Comparison of ENCODE assay signal across 8 cellular contexts in the genomic region with DNA sequence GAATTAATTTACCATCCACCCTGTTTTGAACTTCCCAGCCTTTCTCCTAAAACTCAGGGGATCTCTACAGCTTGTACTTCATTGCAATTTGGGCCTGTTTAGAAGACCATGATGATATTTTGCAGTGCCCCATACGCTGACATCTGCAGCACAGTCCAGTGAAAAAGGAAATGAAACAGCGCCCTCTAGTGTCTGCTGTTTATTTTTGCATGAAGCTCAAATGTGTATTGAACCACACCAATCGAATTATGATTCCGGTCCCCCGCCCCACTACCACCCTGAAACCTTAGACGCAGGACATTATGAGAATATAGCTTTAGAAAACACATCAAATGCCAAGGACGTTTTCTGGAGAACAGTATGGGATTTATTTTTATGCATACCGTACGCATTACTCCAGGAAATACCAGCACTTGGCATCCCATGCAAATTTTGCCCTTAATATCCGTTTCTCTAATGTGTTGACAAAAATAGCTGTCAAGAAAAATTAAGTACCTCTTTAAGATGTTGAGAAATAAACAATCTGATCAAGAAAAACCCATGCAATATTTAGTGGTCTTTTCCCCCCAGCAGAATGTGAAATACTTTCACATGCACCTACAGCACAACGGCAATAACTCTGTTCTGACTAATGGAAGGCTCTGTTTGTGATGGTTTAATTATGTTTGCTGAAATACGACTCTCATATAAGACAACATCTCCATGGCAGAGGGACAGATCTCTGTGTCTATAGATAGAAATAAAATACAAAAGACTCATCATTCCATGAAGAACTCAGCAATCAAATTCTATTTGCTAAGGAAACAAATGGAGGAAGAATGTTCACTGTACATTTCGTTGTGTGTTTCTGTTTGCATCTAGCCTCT.
A peak's percentile ranks its signal among the peaks of the same experiment; 100 is the strongest.
DNase-seq lines count a peak whose midpoint lies in the region; ATAC-seq and TF ChIP-seq lines count a peak whose summit lies in the region.

No MANE protein-coding gene starts in this region.

- no peak overlapping the region for H3K4me3 Mint-ChIP-seq in endodermal cell

- no peaks in the 10 kb centered on the region for H3K27me3 ChIP-seq in endodermal cell (ENCODE audit: control insufficient read depth, insufficient read depth, low read length, poor library complexity, severe bottlenecking)

- no peaks in the 10 kb centered on the region for H3K4me1 ChIP-seq in endodermal cell (ENCODE audit: control insufficient read depth, insufficient read depth, low read length)
- H3K4me1 ChIP-seq in mucosa of descending colon (ENCODE audit: low read depth) = no peaks in the 10 kb centered on the region

- peak; percentile 69 for ATAC-seq in HG02981 (IDR thresholded peaks at IDR 0.05; ENCODE audit: unreplicated experiment)
- peak; percentile 68 for ATAC-seq in mucosa of descending colon

- POLR2A ChIA-PET in GM10248 (lab: Yijun Ruan, JAX) = no interaction called here

- no peak overlapping the region for H3K27ac ChIP-seq in endodermal cell (ENCODE audit: low read depth, low read length)

- CTCF ChIA-PET in GM10248 (lab: Yijun Ruan, JAX) = interaction anchor here (0.6 to 3.6 kb wide), 58 partner anchors 8 to 693 kb away, joined by 3 to 22 read pairs (median 4); no protein-coding TSS in a partner anchor

- DNase-seq in GM10248 (ENCODE audit: extremely low spot score) (peak; percentile 69), NCI-H345 treated with DMSO at 0.1 percent for 48 hours (lab: John Stamatoyannopoulos, UW; ENCODE audit: unreplicated experiment) (peak; percentile 74), endodermal cell (peak; percentile 75), mucosa of descending colon (peak in 1 of 3 donors; percentile 75), OCI-M2 (lab: John Stamatoyannopoulos, UW; ENCODE audit: unreplicated experiment) (no peak)
- peak; percentile 30 to 50 for DNase-seq in activated CD4-positive, alpha-beta T cell treated with anti-CD3 and anti-CD28 coated beads, Interleukin-2, amount 50 U/mL, for 48 hours
- DNase-seq in stimulated activated naive CD4-positive, alpha-beta T cell treated with Interleukin-2 at 50 U/mL for 16 hours (lab: John Stamatoyannopoulos, UW) = peak; percentile 5

- intact Hi-C loops in mucosa of descending colon (cut with DNase I, micrococcal nuclease) = no loop called here

- H3K36me3 ChIP-seq in endodermal cell (ENCODE audit: control insufficient read depth, insufficient read depth, low read length) (no peaks in the 10 kb centered on the region), mucosa of descending colon (ENCODE audit: low read depth) (no peaks in the 10 kb centered on the region)

- H3K27me3 Mint-ChIP-seq in endodermal cell (ENCODE audit: insufficient read depth) = no peaks in the 10 kb centered on the region

- peaks cover 16% of the 10 kb centered on the region for H3K4me1 Mint-ChIP-seq in endodermal cell

- peak; percentile 76 for TF ChIP-seq CTCF in GM10248 (IDR thresholded peaks at IDR 0.05; ENCODE audit: control extremely low read depth, extremely low read depth, low read depth, missing control alignments)
- peak; percentile 89 for TF ChIP-seq CTCF in endodermal cell (conservative IDR thresholded peaks at IDR 0.05)
- peak; percentile 70 for TF ChIP-seq CTCF in mucosa of descending colon (IDR thresholded peaks at IDR 0.05)

- 31 to 44% methylated on average over 8 to 11 of the region's 13 CpGs for WGBS in endodermal cell (ENCODE audit: insufficient coverage in 1 of 2, insufficient read length in 1 of 2), 2 experiments

- H3K27ac Mint-ChIP-seq in endodermal cell = no peak overlapping the region

- H3K9me3 Mint-ChIP-seq in endodermal cell = no peaks in the 10 kb centered on the region

- H3K9me3 ChIP-seq in endodermal cell (ENCODE audit: control insufficient read depth, low read length) (no peaks in the 10 kb centered on the region), mucosa of descending colon (no peaks in the 10 kb centered on the region)

- H3K36me3 Mint-ChIP-seq in endodermal cell (ENCODE audit: low read depth) = no peaks in the 10 kb centered on the region

- no peak overlapping the region for H3K4me3 ChIP-seq in endodermal cell (ENCODE audit: low read length)
- no peak overlapping the region for H3K4me3 ChIP-seq in mucosa of descending colon

- no peak overlapping the region for H3K9ac ChIP-seq in endodermal cell (ENCODE audit: extremely low read depth, low read length, poor library complexity, severe bottlenecking)
